13 cellular contexts compared by ENCODE assay signal in the genomic region with DNA sequence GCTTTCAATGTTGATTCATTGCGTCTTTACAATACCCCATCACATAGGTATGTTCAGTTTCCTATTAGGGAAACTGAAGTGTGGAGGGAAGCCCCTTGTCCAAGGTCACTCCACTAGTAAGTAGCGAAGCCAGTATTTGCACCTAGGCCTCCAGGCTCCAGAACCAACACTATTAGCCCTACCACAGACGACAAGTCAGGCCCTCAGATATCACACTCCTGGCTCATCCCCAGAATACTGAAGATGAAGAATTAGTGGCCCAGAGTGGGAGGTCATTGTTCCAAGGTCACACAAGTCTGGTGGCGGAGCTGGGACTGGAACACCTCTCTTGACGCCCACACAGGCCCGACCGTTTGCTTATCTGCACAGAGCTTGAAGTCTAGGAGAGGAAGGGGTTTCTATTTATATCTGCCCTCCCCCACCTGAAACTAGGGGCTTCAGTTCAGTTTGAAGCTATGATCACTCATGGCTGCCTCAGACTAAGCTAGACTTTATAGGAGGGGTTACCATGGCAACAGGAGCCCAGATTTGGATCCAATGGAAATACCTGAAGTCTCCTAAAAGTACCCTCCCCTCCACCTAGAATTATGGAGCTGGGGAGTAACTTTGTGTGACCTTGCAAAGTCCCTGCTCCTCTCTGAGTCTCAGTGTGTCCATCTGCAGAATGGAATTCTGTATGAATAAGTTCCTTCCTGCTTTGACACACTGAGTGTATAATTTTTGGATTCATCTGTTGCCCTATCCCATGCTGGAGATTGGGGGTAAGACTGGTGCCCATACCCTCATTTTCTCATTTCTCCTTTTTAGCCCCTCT. TPM values are rescaled to one million over a fixed set of nuclear protein-coding genes. Genes with fewer than 3 reads are reported as not detected.
A peak's percentile ranks its signal among the peaks of the same experiment; 100 is the strongest.
DNase-seq lines count a peak whose midpoint lies in the region; ATAC-seq and TF ChIP-seq lines count a peak whose summit lies in the region.
"Had no signal": no experiment of that assay in that cellular context is flagged by ENCODE, and none has a peak within 500 bp of the region (broad histone marks: within the 10 kb centered on the region; RNA-seq: fewer than 3 reads in every experiment).

No MANE protein-coding gene starts in this region.

- no peak overlapping the region for H4K91ac ChIP-seq in IMR-90 (ENCODE audit: insufficient read depth, low read depth, low read length)

- no peaks in the 10 kb centered on the region for H3K27me3 ChIP-seq in CD8-positive, alpha-beta T cell (ENCODE audit: insufficient read depth, low read length)
- H3K27me3 ChIP-seq in IMR-90 (ENCODE audit: control insufficient read depth, insufficient read depth, low read length) (no peaks in the 10 kb centered on the region), neural progenitor cell (peaks cover 26% of the 10 kb centered on the region)

- TF ChIP-seq RAD21 in IMR-90 (IDR thresholded peaks at IDR 0.05; ENCODE audit: low read length): no peak

- intact Hi-C loops in CD8-positive, alpha-beta T cell (cut with DNase I, micrococcal nuclease): loop anchor here (5.0 to 10.0 kb wide), 5 partner anchors 116 to 673 kb away; a partner anchor contains a TSS
- intact Hi-C loops in IMR-90 (cut with micrococcal nuclease): no loop called here

- no peak overlapping the region for H2AK5ac ChIP-seq in IMR-90 (ENCODE audit: low read depth, low read length)

- H3K9me1 ChIP-seq in IMR-90 (ENCODE audit: insufficient read depth, low read length): peaks cover 10% of the 10 kb centered on the region; the same call in 1 of the 2 replicates

- H3K27me3 Mint-ChIP-seq in CD8-positive, alpha-beta T cell (ENCODE audit: low read depth): no peaks in the 10 kb centered on the region
- peaks cover 11% of the 10 kb centered on the region for H3K27me3 Mint-ChIP-seq in neural progenitor cell (ENCODE audit: insufficient read depth, low read depth)

- peak overlapping the region; percentile 29 for H2AK9ac ChIP-seq in IMR-90 (replicated peaks; ENCODE audit: low read depth, low read length, poor library complexity)

- peak overlapping the region; percentile 77 for H3K4me3 Mint-ChIP-seq in CD8-positive, alpha-beta T cell
- H3K4me3 Mint-ChIP-seq in neural progenitor cell: peak overlapping the region; percentile 35

- no peak overlapping the region for H3K56ac ChIP-seq in IMR-90 (ENCODE audit: extremely low read depth, insufficient read depth, low read length)

- no peak overlapping the region for H2BK120ac ChIP-seq in IMR-90 (ENCODE audit: low read depth, low read length)

- H3K79me2 ChIP-seq in neural progenitor cell (ENCODE audit: low read depth): no peaks in the 10 kb centered on the region

- peaks cover 4 to 22% of the 10 kb centered on the region in 2 experiments; a peak in 2 of 4 replicates for H3K79me1 ChIP-seq in IMR-90 (ENCODE audit: low read depth in 1 of 2, low read length in 2 of 2)

- WGBS in IMR-90 (ENCODE audit: extremely low coverage in 2 of 2, insufficient read length in 1 of 2), 2 experiments: no CpG with 5 or more reads among the region's 7 CpGs

- H2BK15ac ChIP-seq in IMR-90 (ENCODE audit: low read depth, low read length): no peak overlapping the region

- no peak overlapping the region for H4K5ac ChIP-seq in IMR-90 (ENCODE audit: low read depth, low read length)

- no peak overlapping the region for H3K4ac ChIP-seq in IMR-90 (ENCODE audit: low read depth, low read length)

- no TSS peak for BruUV-seq in IMR-90 (replicated peaks; lab: Mats Ljungman, UMichigan)

- no peak overlapping the region for H2BK20ac ChIP-seq in IMR-90 (ENCODE audit: low read depth, low read length)

- H2AFZ ChIP-seq in IMR-90 (replicated peaks; ENCODE audit: low read length, poor library complexity) (no peak overlapping the region), neural progenitor cell (replicated peaks) (no peak overlapping the region)

- peaks cover 16% of the 10 kb centered on the region for H3K4me1 ChIP-seq in CD8-positive, alpha-beta T cell (ENCODE audit: insufficient read depth, low read length)
- H3K4me1 ChIP-seq in IMR-90 (ENCODE audit: control insufficient read depth, insufficient read depth, low read length) (peaks cover 6% of the 10 kb centered on the region), neural progenitor cell (peaks cover 12% of the 10 kb centered on the region)

- dilution Hi-C loops in IMR-90 (cut with HindIII; ENCODE audit: low sequenced_read_pairs, unreplicated experiment): no loop called here

- no peak overlapping the region for H2BK5ac ChIP-seq in IMR-90 (ENCODE audit: low read depth, low read length, poor library complexity, severe bottlenecking)

- POLR2A ChIA-PET in CD8-positive, alpha-beta T cell (lab: Charles Lee): no interaction called here
- POLR2A ChIA-PET in IMR-90 (lab: Charles Lee; ENCODE audit: unreplicated experiment): interaction anchor here (0.6 kb wide), 1 partner anchor 371 kb away, joined by 3 read pairs; no protein-coding TSS in a partner anchor

- no peak for TF ChIP-seq CTCF in CD8-positive, alpha-beta T cell (IDR thresholded peaks at IDR 0.05)
- TF ChIP-seq CTCF in IMR-90 (conservative IDR thresholded peaks at IDR 0.05; ENCODE audit: low read depth, low read length): no peak
- no peak for TF ChIP-seq CTCF in coronary artery (IDR thresholded peaks at IDR 0.05)
- TF ChIP-seq CTCF in neural progenitor cell (IDR thresholded peaks at IDR 0.05): no peak

- H4K8ac ChIP-seq in IMR-90 (ENCODE audit: low read depth in 2 of 2, low read length in 2 of 2): no peak overlapping the region

- H3K18ac ChIP-seq in IMR-90 (ENCODE audit: low read depth, low read length): no peak overlapping the region

- DNase-seq in CD8-positive, alpha-beta T cell: no peak
- DNase-seq in IMR-90 (no peak), coronary artery (ENCODE audit: low spot score) (no peak), neural progenitor cell (ENCODE audit: low spot score) (peak; percentile 61), 8988T (no peak), NCI-H510A (lab: John Stamatoyannopoulos, UW) (no peak)
- DNase-seq: Caco-2, NCI-H2107, T-helper 9 cell had no signal

- H3K4me2 ChIP-seq in IMR-90 (ENCODE audit: low read depth, low read length) (no peak overlapping the region), neural progenitor cell (no peak overlapping the region)

- peaks cover 21% of the 10 kb centered on the region for H3K4me1 Mint-ChIP-seq in CD8-positive, alpha-beta T cell (ENCODE audit: low read depth)
- H3K4me1 Mint-ChIP-seq in neural progenitor cell: peaks cover 27% of the 10 kb centered on the region

- peaks cover 26% of the 10 kb centered on the region for H3F3A ChIP-seq in neural progenitor cell (ENCODE audit: low read depth)

- H3K36me3 Mint-ChIP-seq in CD8-positive, alpha-beta T cell: peaks cover 3% of the 10 kb centered on the region
- H3K36me3 Mint-ChIP-seq in neural progenitor cell: no peaks in the 10 kb centered on the region

- no peaks in the 10 kb centered on the region for H3K9me3 Mint-ChIP-seq in CD8-positive, alpha-beta T cell
- H3K9me3 Mint-ChIP-seq in neural progenitor cell: no peaks in the 10 kb centered on the region

- no peak overlapping the region for H3K27ac ChIP-seq in CD8-positive, alpha-beta T cell (ENCODE audit: low read depth, low read length)
- H3K27ac ChIP-seq in IMR-90 (ENCODE audit: insufficient read depth, low read length) (no peak overlapping the region), coronary artery (peak overlapping the region; percentile 1 to 50), neural progenitor cell (no peak overlapping the region)
- H3K27ac ChIP-seq: RWPE1 had no signal

- no peak overlapping the region for H3K9ac ChIP-seq in IMR-90 (ENCODE audit: low read depth, low read length)
- H3K9ac ChIP-seq in neural progenitor cell: no peak overlapping the region

- H3K27ac Mint-ChIP-seq in CD8-positive, alpha-beta T cell: no peak overlapping the region
- H3K27ac Mint-ChIP-seq in neural progenitor cell: no peak overlapping the region

- H3K23ac ChIP-seq in IMR-90 (ENCODE audit: low read depth, low read length): no peak overlapping the region

- ATAC-seq in CD8-positive, alpha-beta T cell: no peak
- ATAC-seq in IMR-90 (ENCODE audit: low read depth): no peak
- no peak for ATAC-seq in GM19328 (IDR thresholded peaks at IDR 0.05; ENCODE audit: unreplicated experiment)
- ATAC-seq in GM21723 (IDR thresholded peaks at IDR 0.05; ENCODE audit: unreplicated experiment): no peak

- no peak overlapping the region for H3K14ac ChIP-seq in IMR-90 (replicated peaks; ENCODE audit: low read depth, low read length)

- in situ Hi-C loops in IMR-90 (cut with MboI; ENCODE audit: low sequenced_read_pairs): no loop called here

- TF ChIP-seq POLR2A in IMR-90 (IDR thresholded peaks at IDR 0.05; ENCODE audit: low read depth, low read length): no peak

- no peak overlapping the region for H3K4me3 ChIP-seq in CD8-positive, alpha-beta T cell (ENCODE audit: low read depth, low read length)
- no peak overlapping the region for H3K4me3 ChIP-seq in IMR-90 (ENCODE audit: insufficient read depth, low read depth, low read length)
- no peak overlapping the region for H3K4me3 ChIP-seq in coronary artery
- no peak overlapping the region for H3K4me3 ChIP-seq in neural progenitor cell
- H3K4me3 ChIP-seq: skin epidermis had no signal

- H3K36me3 ChIP-seq in CD8-positive, alpha-beta T cell (ENCODE audit: insufficient read depth, low read length): no peaks in the 10 kb centered on the region
- H3K36me3 ChIP-seq in IMR-90 (ENCODE audit: control insufficient read depth, insufficient read depth, low read length) (no peaks in the 10 kb centered on the region), neural progenitor cell (no peaks in the 10 kb centered on the region)

- CTCF ChIA-PET in CD8-positive, alpha-beta T cell (lab: Charles Lee): interaction anchor here (1.5 kb wide), 2 partner anchors 16 to 226 kb away, joined by 3 read pairs; no protein-coding TSS in a partner anchor
- CTCF ChIA-PET in IMR-90 (lab: Yijun Ruan, JAX): no interaction called here

- no peaks in the 10 kb centered on the region for H3K9me3 ChIP-seq in CD8-positive, alpha-beta T cell (ENCODE audit: low read length)
- H3K9me3 ChIP-seq in IMR-90 (ENCODE audit: control insufficient read depth, insufficient read depth, low read length): no peaks in the 10 kb centered on the region
- H3K9me3 ChIP-seq in neural progenitor cell (ENCODE audit: low read depth): no peaks in the 10 kb centered on the region
- H3K9me3 ChIP-seq: Caco-2 had no signal

- 0 out of 2 replicates have a peak, but pooled peaks cover 3% of the 10 kb centered on the region for H4K20me1 ChIP-seq in IMR-90 (ENCODE audit: insufficient read depth, low read length)
- peaks cover 5% of the 10 kb centered on the region for H4K20me1 ChIP-seq in neural progenitor cell (ENCODE audit: low read depth)

RNA-seq across cellular contexts. Expression of a gene that starts 2.2 kb away (rescaled TPM):
- total RNA-seq in CD8-positive, alpha-beta T cell: 1 to 10 TPM; 3.9 to 5.5 TPM
- total RNA-seq in IMR-90 (2012; rRNA removed) (13.3 and 15.4 TPM in 2 replicates), neural progenitor cell (ENCODE audit: low replicate concordance) (6.3 and 10.6 TPM in 2 replicates)
- 10.6 and 12.1 TPM in 2 replicates for polyA plus RNA-seq in IMR-90 (2012; rRNA removed)
- polyA plus RNA-seq in IMR-90 (2012; cell fraction: cytosol; rRNA removed): 9.5 and 14.6 TPM in 2 replicates
- polyA plus RNA-seq in IMR-90 (2012; cell fraction: nucleus; rRNA removed; ENCODE audit: low replicate concordance): 5.9 and 10.1 TPM in 2 replicates

RNA-seq across cellular contexts. Expression of a gene that starts 40.0 kb away (rescaled TPM):
- 10 to 100 TPM; 60.7 to 69.9 TPM for total RNA-seq in CD8-positive, alpha-beta T cell
- total RNA-seq in IMR-90 (2012; rRNA removed) (22.2 and 28.1 TPM in 2 replicates), neural progenitor cell (ENCODE audit: low replicate concordance) (42.0 TPM in 2 replicates)
- polyA plus RNA-seq in IMR-90 (2012; rRNA removed): 21.7 and 23.9 TPM in 2 replicates
- polyA plus RNA-seq in IMR-90 (2012; cell fraction: cytosol; rRNA removed): 12.6 and 19.7 TPM in 2 replicates
- polyA plus RNA-seq in IMR-90 (2012; cell fraction: nucleus; rRNA removed; ENCODE audit: low replicate concordance): 28.7 and 68.1 TPM in 2 replicates

RNA-seq across cellular contexts. Expression of a gene that starts 48.5 kb away (rescaled TPM):
- total RNA-seq in CD8-positive, alpha-beta T cell: 10 to 100 TPM; 12.5 to 13.7 TPM
- total RNA-seq in IMR-90 (2012; rRNA removed) (3.3 and 3.8 TPM in 2 replicates), neural progenitor cell (ENCODE audit: low replicate concordance) (11.9 and 26.4 TPM in 2 replicates)
- polyA plus RNA-seq in IMR-90 (2012; rRNA removed): 6.2 and 6.3 TPM in 2 replicates
- 4.9 and 6.7 TPM in 2 replicates for polyA plus RNA-seq in IMR-90 (2012; cell fraction: cytosol; rRNA removed)
- 25.6 and 26.9 TPM in 2 replicates for polyA plus RNA-seq in IMR-90 (2012; cell fraction: nucleus; rRNA removed; ENCODE audit: low replicate concordance)

Comparison
In these comparisons a context has a peak if more than half of its experiments do, and no peak if none do; other contexts are left out.
1. H3K27ac ChIP-seq: peak in coronary artery (2 of 2); none in CD8-positive, alpha-beta T cell (single experiment), IMR-90 (single experiment) and neural progenitor cell (single experiment).